Comparison of ENCODE assay signal across 24 cellular contexts in genomic region chrX:10681167-10681566, GRCh38.
"Had no signal": no experiment of that assay in that cellular context is flagged by ENCODE, and none has a peak within 500 bp of the region (broad histone marks: within the 10 kb centered on the region; RNA-seq: fewer than 3 reads in every experiment).

No MANE protein-coding gene starts in this region.

- H3K4me3 ChIP-seq: MG63, SJSA1, SK-N-MC had no signal

- H3K36me3 ChIP-seq: MG63, SJSA1 had no signal

- H3K27me3 ChIP-seq: MG63, SJSA1 had no signal

- H3K4me1 ChIP-seq: SJSA1 had no signal

- FAIRE-seq: RCC 7860 had no signal

- H3K27ac ChIP-seq: SJSA1, SK-N-MC had no signal

- DNase-seq: IMR-90, Karpas-422, KG1, MG63, NCI-H1092, NCI-H1105 treated with DMSO at 0.1 percent for 48 hours, NCI-H1417 treated with DMSO at 0.1 percent for 48 hours, NCI-H146, NCI-H1694 treated with DMSO at 0.1 percent for 48 hours, NCI-H1930, NCI-H2081, NCI-H2171, NCI-H226, NCI-H446, NCI-H510A, NCI-H524 treated with DMSO at 0.1 percent for 48 hours, NCI-H69, NCI-H774, Right ventricle myocardium superior, RPMI8226, SIG-M5 had no signal

- H3K9me3 ChIP-seq: MG63, SJSA1 had no signal
